In genomic region chr4:184475096-184475461, GRCh38 we compare ENCODE assay signal across 1 cellular context.
TF ChIP-seq lines count a peak whose summit lies in the region.

No MANE protein-coding gene starts in this region.

TF ChIP-seq in SK-N-SH, 30 proteins besides CTCF, POLR2A, EP300 and RAD21 (continued from another document):
- no peak for TF ChIP-seq SIN3A (IDR thresholded peaks at IDR 0.05; ENCODE audit: borderline replicate concordance, low read depth, low read length)
